Comparison of ENCODE assay signal across 8 cellular contexts in genomic region chr16:22007509-22008214, GRCh38. TPM values are rescaled to one million over a fixed set of nuclear protein-coding genes. Genes with fewer than 3 reads are reported as not detected.
DNase-seq lines count a peak whose midpoint lies in the region; TF ChIP-seq lines count a peak whose summit lies in the region.

MOSMO (plus strand) TSS chr16:22008111; CDS start chr16:22008302, 191 bp downstream.

- no peaks in the 10 kb centered on the region for H3K9me3 Mint-ChIP-seq in activated naive CD4-positive, alpha-beta T cell treated with anti-CD3 and anti-CD28 coated beads, Interleukin-2, amount 50 U/mL, for 24 hours
- no peaks in the 10 kb centered on the region for H3K9me3 Mint-ChIP-seq in osteocyte (ENCODE audit: unreplicated experiment)

- no peaks in the 10 kb centered on the region for H3K36me3 ChIP-seq in testis (ENCODE audit: low read depth, missing control alignments)

- peaks cover 48% of the 10 kb centered on the region for H3K4me1 Mint-ChIP-seq in activated naive CD4-positive, alpha-beta T cell treated with anti-CD3 and anti-CD28 coated beads, Interleukin-2, amount 50 U/mL, for 24 hours
- peaks cover 25% of the 10 kb centered on the region for H3K4me1 Mint-ChIP-seq in osteocyte (ENCODE audit: unreplicated experiment)

- peaks cover 22% of the 10 kb centered on the region for H3K4me1 ChIP-seq in testis

- H3K27me3 ChIP-seq in HL-60 (ENCODE audit: insufficient read depth, poor library complexity, severe bottlenecking) = no peaks in the 10 kb centered on the region
- no peaks in the 10 kb centered on the region for H3K27me3 ChIP-seq in testis

- H3K27ac Mint-ChIP-seq in activated naive CD4-positive, alpha-beta T cell treated with anti-CD3 and anti-CD28 coated beads, Interleukin-2, amount 50 U/mL, for 24 hours = peak within 1 kb of the TSS; percentile 79
- H3K27ac Mint-ChIP-seq in osteocyte (ENCODE audit: unreplicated experiment) = peak within 1 kb of the TSS; percentile 77

- peak within 1 kb of the TSS; percentile 93 for H3K4me3 Mint-ChIP-seq in activated naive CD4-positive, alpha-beta T cell treated with anti-CD3 and anti-CD28 coated beads, Interleukin-2, amount 50 U/mL, for 24 hours
- H3K4me3 Mint-ChIP-seq in osteocyte (ENCODE audit: unreplicated experiment) = peak within 1 kb of the TSS; percentile 90

- no peaks in the 10 kb centered on the region for H3K36me3 Mint-ChIP-seq in activated naive CD4-positive, alpha-beta T cell treated with anti-CD3 and anti-CD28 coated beads, Interleukin-2, amount 50 U/mL, for 24 hours
- peaks cover 3% of the 10 kb centered on the region for H3K36me3 Mint-ChIP-seq in osteocyte (ENCODE audit: unreplicated experiment)

- WGBS in testis, 2 donors = 0% methylated on average over 19 to 48 of the region's 78 CpGs

- peak within 1 kb of the TSS; percentile 57 for H3K27ac ChIP-seq in HL-60 (replicated peaks)
- peak within 1 kb of the TSS; percentile 86 to 89 for H3K27ac ChIP-seq in testis

- no peak for TF ChIP-seq POLR2A in testis (IDR thresholded peaks at IDR 0.05)

- no peak for TF ChIP-seq CTCF in HL-60 (IDR thresholded peaks at IDR 0.05; ENCODE audit: insufficient read depth, low read length)
- peak; percentile 1 for TF ChIP-seq CTCF in osteocyte (IDR thresholded peaks at IDR 0.05)
- no peak for TF ChIP-seq CTCF in testis (IDR thresholded peaks at IDR 0.05)

- intact Hi-C loops in head of caudate nucleus (cut with DNase I) = loop anchor here (5.0 kb wide), 1 partner anchor 295 kb away; no protein-coding TSS in a partner anchor
- intact Hi-C loops in testis (cut with DNase I; ENCODE audit: low total_unique reads) = no loop called here

- peak within 1 kb of the TSS; percentile 96 for H3K4me3 ChIP-seq in HL-60 (replicated peaks; ENCODE audit: insufficient read depth, low read length)
- peak within 1 kb of the TSS; percentile 77 to 83 for H3K4me3 ChIP-seq in testis

- DNase-seq in SHP77 (lab: John Stamatoyannopoulos, UW) = peak; percentile 10 to 43
- no peak for DNase-seq in SHP77 treated with DMSO at 0.1 percent for 48 hours (lab: John Stamatoyannopoulos, UW)
- peak; percentile 51 to 64 for DNase-seq in HL-60 (ENCODE audit: low read depth in 1 of 2, low spot score in 1 of 2)
- peak; percentile 45 for DNase-seq in SK-N-DZ (ENCODE audit: low spot score)
- DNase-seq in head of caudate nucleus = peak; percentile 52 to 92 (median 84)
- peak; percentile 88 for DNase-seq in osteocyte (ENCODE audit: extremely low spot score, unreplicated experiment)
- peak; percentile 82 for DNase-seq in testis

- H3K9me3 ChIP-seq in testis = no peaks in the 10 kb centered on the region

- no peaks in the 10 kb centered on the region for H3K27me3 Mint-ChIP-seq in activated naive CD4-positive, alpha-beta T cell treated with anti-CD3 and anti-CD28 coated beads, Interleukin-2, amount 50 U/mL, for 24 hours
- no peaks in the 10 kb centered on the region for H3K27me3 Mint-ChIP-seq in osteocyte (ENCODE audit: unreplicated experiment)

RNA-seq across cellular contexts. Expression of gene MOSMO, which starts in this region (rescaled TPM):
- polyA plus RNA-seq in SK-N-DZ (2014; cell fraction: cytosol; rRNA removed) = 10.2 and 14.6 TPM in 2 replicates
- 27.2 and 29.0 TPM in 2 replicates for polyA plus RNA-seq in SK-N-DZ (2014; cell fraction: nucleus; rRNA removed)
- total RNA-seq in osteocyte = 12.4 and 16.8 TPM in 2 replicates
- total RNA-seq in testis = 10 to 100 TPM; 33.4 to 36.8 TPM
- polyA plus RNA-seq in testis (ENCODE audit: insufficient read depth, low read depth, low replicate concordance) = 17.4 TPM
